In the genomic region with DNA sequence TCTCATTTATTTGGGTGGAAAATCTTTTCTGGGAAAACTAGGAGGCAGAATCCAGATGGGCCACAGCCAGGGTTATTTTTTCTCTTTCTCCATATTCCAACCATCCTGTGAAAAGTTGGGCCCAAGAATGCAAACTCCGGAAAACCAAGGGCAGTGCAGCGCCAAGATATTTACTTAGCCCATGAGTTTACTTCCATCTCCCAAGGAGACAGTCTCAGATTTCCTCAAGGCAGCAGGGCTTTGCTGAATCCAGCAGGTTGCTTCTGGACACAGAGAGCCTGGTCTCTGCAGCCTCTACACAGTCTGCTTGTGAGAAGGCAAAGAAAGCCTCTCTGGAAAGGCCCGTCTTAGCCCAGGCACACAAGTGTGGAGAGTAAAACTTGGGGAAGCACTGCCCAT, we compare ENCODE assay signal across 14 cellular contexts. TPM values are rescaled to one million over a fixed set of nuclear protein-coding genes. Genes with fewer than 3 reads are reported as not detected.
DNase-seq lines count a peak whose midpoint lies in the region; ATAC-seq and TF ChIP-seq lines count a peak whose summit lies in the region.
"Had no signal": no experiment of that assay in that cellular context is flagged by ENCODE, and none has a peak within 500 bp of the region (broad histone marks: within the 10 kb centered on the region; RNA-seq: fewer than 3 reads in every experiment).

No MANE protein-coding gene starts in this region.

- no peak overlapping the region for H3K27ac Mint-ChIP-seq in osteocyte (ENCODE audit: unreplicated experiment)
- no peak overlapping the region for H3K27ac Mint-ChIP-seq in stimulated activated memory B cell treated with anti-CD40 and anti-IgM and Interleukin-4, amounts not matched to agents 10 μg/mL and 1 μg/mL and 100 μg/mL, for 72 hours
- H3K27ac Mint-ChIP-seq: activated naive CD4-positive, alpha-beta T cell treated with anti-CD3 and anti-CD28 coated beads, Interleukin-2, amount 50 U/mL, for 24 hours had no signal

- intact Hi-C loops in right cardiac atrium (cut with DNase I) = loop anchor here (2.0 to 10.0 kb wide), 5 partner anchors 149 to 409 kb away; no protein-coding TSS in a partner anchor
- intact Hi-C loops in heart left ventricle (cut with DNase I) = loop anchor here in 8 of 10 donors (2.0 to 10.0 kb wide), 9 partner anchors 101 to 407 kb away; no protein-coding TSS in a partner anchor

- H3K36me3 Mint-ChIP-seq in osteocyte (ENCODE audit: unreplicated experiment) = no peaks in the 10 kb centered on the region
- no peaks in the 10 kb centered on the region for H3K36me3 Mint-ChIP-seq in stimulated activated memory B cell treated with anti-CD40 and anti-IgM and Interleukin-4, amounts not matched to agents 10 μg/mL and 1 μg/mL and 100 μg/mL, for 72 hours
- H3K36me3 Mint-ChIP-seq: activated naive CD4-positive, alpha-beta T cell treated with anti-CD3 and anti-CD28 coated beads, Interleukin-2, amount 50 U/mL, for 24 hours had no signal

- 48% methylated on average over 3 of the region's 3 CpGs for WGBS in right cardiac atrium
- 56 to 80% (median 71%) methylated on average over 3 of the region's 3 CpGs for WGBS in heart left ventricle, 4 donors

- no peaks in the 10 kb centered on the region for H3K27me3 Mint-ChIP-seq in osteocyte (ENCODE audit: unreplicated experiment)
- no peaks in the 10 kb centered on the region for H3K27me3 Mint-ChIP-seq in stimulated activated memory B cell treated with anti-CD40 and anti-IgM and Interleukin-4, amounts not matched to agents 10 μg/mL and 1 μg/mL and 100 μg/mL, for 72 hours

- no peaks in the 10 kb centered on the region for H3K9me3 Mint-ChIP-seq in osteocyte (ENCODE audit: unreplicated experiment)
- no peaks in the 10 kb centered on the region for H3K9me3 Mint-ChIP-seq in stimulated activated memory B cell treated with anti-CD40 and anti-IgM and Interleukin-4, amounts not matched to agents 10 μg/mL and 1 μg/mL and 100 μg/mL, for 72 hours
- H3K9me3 Mint-ChIP-seq: activated naive CD4-positive, alpha-beta T cell treated with anti-CD3 and anti-CD28 coated beads, Interleukin-2, amount 50 U/mL, for 24 hours had no signal

- H3K4me3 ChIP-seq in right cardiac atrium (ENCODE audit: low read length) = no peak overlapping the region
- H3K4me3 ChIP-seq in heart left ventricle = peak overlapping the region in 2 of 12 donors; percentile 25 to 26

- H3K27ac ChIP-seq in right cardiac atrium (ENCODE audit: low read length) = peak overlapping the region; percentile 42
- H3K27ac ChIP-seq in heart left ventricle = peak overlapping the region in 6 of 12 donors; percentile 2 to 62 (median 41)
- H3K27ac ChIP-seq: foreskin keratinocyte had no signal

- no peak overlapping the region for H3K4me3 Mint-ChIP-seq in osteocyte (ENCODE audit: unreplicated experiment)
- H3K4me3 Mint-ChIP-seq in stimulated activated memory B cell treated with anti-CD40 and anti-IgM and Interleukin-4, amounts not matched to agents 10 μg/mL and 1 μg/mL and 100 μg/mL, for 72 hours = no peak overlapping the region
- H3K4me3 Mint-ChIP-seq: activated naive CD4-positive, alpha-beta T cell treated with anti-CD3 and anti-CD28 coated beads, Interleukin-2, amount 50 U/mL, for 24 hours had no signal

- H3K27me3 ChIP-seq in right cardiac atrium (ENCODE audit: control insufficient read depth, insufficient read depth) (no peaks in the 10 kb centered on the region), heart left ventricle (no peaks in the 10 kb centered on the region)
- H3K27me3 ChIP-seq: foreskin keratinocyte had no signal

- no peaks in the 10 kb centered on the region for H3K9me3 ChIP-seq in right cardiac atrium (ENCODE audit: control insufficient read depth, low read length)
- H3K9me3 ChIP-seq in heart left ventricle = no peaks in the 10 kb centered on the region

- peak; percentile 4 to 25 for ATAC-seq in right cardiac atrium
- no peak for ATAC-seq in heart left ventricle
- ATAC-seq in omental fat pad (ENCODE audit: low FRiP score) = peak; percentile 12
- no peak for ATAC-seq in GM21515 (IDR thresholded peaks at IDR 0.05; ENCODE audit: unreplicated experiment)
- ATAC-seq in stimulated activated memory B cell treated with anti-CD40 and anti-IgM and Interleukin-4, amounts not matched to agents 10 μg/mL and 1 μg/mL and 100 μg/mL, for 72 hours = no peak
- ATAC-seq: foreskin keratinocyte had no signal

- no peak for DNase-seq in right cardiac atrium
- DNase-seq in heart left ventricle = no peak
- peak; percentile 53 for DNase-seq in fibroblast of gingiva (ENCODE audit: low read depth)
- DNase-seq in omental fat pad (ENCODE audit: low spot score) = no peak
- no peak for DNase-seq in osteocyte (ENCODE audit: extremely low spot score, unreplicated experiment)
- DNase-seq in NCI-H1105 treated with DMSO at 0.1 percent for 48 hours (lab: John Stamatoyannopoulos, UW) = no peak
- DNase-seq: activated CD8-positive, alpha-beta memory T cell treated with anti-CD3 and anti-CD28 coated beads, Interleukin-2, amount 50 U/mL, for 4 hours; foreskin keratinocyte; NCI-H226; retina; stimulated activated naive CD8-positive, alpha-beta T cell treated with anti-CD3 and anti-CD28 coated beads, Interleukin-15, Interleukin-2, amounts not matched to agents 100 U/mL and 50 U/mL, for 24 hours had no signal

- TF ChIP-seq CTCF in heart left ventricle (IDR thresholded peaks at IDR 0.05) = no peak
- TF ChIP-seq CTCF in omental fat pad (IDR thresholded peaks at IDR 0.05) = no peak
- no peak for TF ChIP-seq CTCF in osteocyte (IDR thresholded peaks at IDR 0.05)

- no peak for TF ChIP-seq POLR2A in heart left ventricle (IDR thresholded peaks at IDR 0.05)

- peaks cover 3% of the 10 kb centered on the region for H3K4me1 ChIP-seq in right cardiac atrium (ENCODE audit: control insufficient read depth, insufficient read depth, low read length)
- peaks cover 0 to 25% (median 13%) of the 10 kb centered on the region in 12 donors for H3K4me1 ChIP-seq in heart left ventricle
- H3K4me1 ChIP-seq: foreskin keratinocyte had no signal

- H3K36me3 ChIP-seq in heart left ventricle = no peaks in the 10 kb centered on the region

- H3K4me1 Mint-ChIP-seq in osteocyte (ENCODE audit: unreplicated experiment) = peaks cover 2% of the 10 kb centered on the region
- H3K4me1 Mint-ChIP-seq in stimulated activated memory B cell treated with anti-CD40 and anti-IgM and Interleukin-4, amounts not matched to agents 10 μg/mL and 1 μg/mL and 100 μg/mL, for 72 hours = no peaks in the 10 kb centered on the region
- H3K4me1 Mint-ChIP-seq: activated naive CD4-positive, alpha-beta T cell treated with anti-CD3 and anti-CD28 coated beads, Interleukin-2, amount 50 U/mL, for 24 hours had no signal

RNA-seq across cellular contexts. Expression of a gene that starts 15.7 kb away (rescaled TPM):
- total RNA-seq in right cardiac atrium = 10 to 100 TPM; 42.9 to 56.1 (median 46.0) TPM
- 57.9 TPM for polyA plus RNA-seq in right cardiac atrium
- 100 to 1,000 TPM in 1 of 9 donors, 10 to 100 TPM in 8; 39.9 to 104 (median 51.6) TPM for total RNA-seq in heart left ventricle
- 10 to 100 TPM; 70.2 to 82.5 TPM for polyA plus RNA-seq in heart left ventricle
- total RNA-seq in omental fat pad = 10 to 100 TPM; 39.2 to 76.1 (median 61.8) TPM
- total RNA-seq in osteocyte = 51.2 and 52.9 TPM in 2 replicates

RNA-seq across cellular contexts. Expression of a gene that starts 58.1 kb away (rescaled TPM):
- total RNA-seq in right cardiac atrium (10 to 100 TPM; 25.2 to 34.5 (median 31.5) TPM), heart left ventricle (10 to 100 TPM; 10.8 to 38.1 (median 25.3) TPM), omental fat pad (10 to 100 TPM; 22.5 to 56.1 (median 31.9) TPM), osteocyte (74.3 and 77.0 TPM in 2 replicates)
- polyA plus RNA-seq in right cardiac atrium (24.4 TPM), heart left ventricle (10 to 100 TPM; 24.2 to 29.6 TPM)

Comparison
In these comparisons a context has a peak if more than half of its experiments do, and no peak if none do; other contexts are left out.
1. ATAC-seq: peak in right cardiac atrium (2 of 2) and omental fat pad (single experiment); none in heart left ventricle (0 of 4), GM21515 (single experiment) and stimulated activated memory B cell treated with anti-CD40 and anti-IgM and Interleukin-4, amounts not matched to agents 10 μg/mL and 1 μg/mL and 100 μg/mL, for 72 hours (single experiment).